9 cellular contexts compared by ENCODE assay signal in genomic region chr20:3766832-3767433, GRCh38. TPM values are rescaled to one million over a fixed set of nuclear protein-coding genes. Genes with fewer than 3 reads are reported as not detected.
A peak's percentile ranks its signal among the peaks of the same experiment; 100 is the strongest.
DNase-seq lines count a peak whose midpoint lies in the region; ATAC-seq and TF ChIP-seq lines count a peak whose summit lies in the region.
"Had no signal": no experiment of that assay in that cellular context is flagged by ENCODE, and none has a peak within 500 bp of the region (broad histone marks: within the 10 kb centered on the region; RNA-seq: fewer than 3 reads in every experiment).

No MANE protein-coding gene starts in this region.

- DNase-seq in OCI-LY7 (ENCODE audit: low spot score) (peak; percentile 26), midbrain (lab: John Stamatoyannopoulos, UW) (no peak), NCI-H1694 treated with DMSO at 0.1 percent for 48 hours (lab: John Stamatoyannopoulos, UW) (no peak)

- no peaks in the 10 kb centered on the region for H3K27me3 ChIP-seq in endocrine pancreas (ENCODE audit: control insufficient read depth, insufficient read depth, low read length)
- H3K27me3 ChIP-seq in neuron (ENCODE audit: insufficient read depth, low read length): no peaks in the 10 kb centered on the region

- H3K9ac ChIP-seq in endocrine pancreas (ENCODE audit: control insufficient read depth, insufficient read depth, low read length): peak overlapping the region; percentile 73

- TF ChIP-seq CTCF in OCI-LY7 (conservative IDR thresholded peaks at IDR 0.05; ENCODE audit: low read length): no peak

- peaks cover 25% of the 10 kb centered on the region for H3K4me1 ChIP-seq in OCI-LY7 (ENCODE audit: insufficient read depth, low read length, poor library complexity, severe bottlenecking)
- H3K4me1 ChIP-seq in endocrine pancreas (ENCODE audit: control insufficient read depth, insufficient read depth, low read length): no peaks in the 10 kb centered on the region
- H3K4me1 ChIP-seq in neuron (ENCODE audit: insufficient read depth, low read length): peaks cover 24% of the 10 kb centered on the region

- no peaks in the 10 kb centered on the region for H3K9me2 ChIP-seq in OCI-LY7 (ENCODE audit: insufficient read depth, low read length)

- no peaks in the 10 kb centered on the region for H3K9me3 ChIP-seq in OCI-LY7 (ENCODE audit: low read length)
- H3K9me3 ChIP-seq in endocrine pancreas (ENCODE audit: control insufficient read depth, low read length): no peaks in the 10 kb centered on the region
- H3K9me3 ChIP-seq in neuron (ENCODE audit: low read length): no peaks in the 10 kb centered on the region

- CTCF ChIA-PET in OCI-LY7 (lab: Charles Lee; ENCODE audit: unreplicated experiment): interaction anchor here (0.7 to 2.5 kb wide), 3 partner anchors 50 to 64 kb away, joined by 3 to 16 read pairs (median 3); no protein-coding TSS in a partner anchor

- ATAC-seq in GM18511 (IDR thresholded peaks at IDR 0.05; ENCODE audit: unreplicated experiment) (peak; percentile 6), HG03469 (IDR thresholded peaks at IDR 0.05; ENCODE audit: unreplicated experiment) (no peak), GM18907 (IDR thresholded peaks at IDR 0.05; ENCODE audit: unreplicated experiment) (no peak)

- peaks cover 9% of the 10 kb centered on the region; the same call in 1 of the 2 replicates for H3K79me2 ChIP-seq in OCI-LY7 (ENCODE audit: insufficient read depth, low read depth, low read length)

- BruUV-seq in OCI-LY7 (replicated peaks; lab: Mats Ljungman, UMichigan): TSS peak; percentile 54

- no peak overlapping the region for H3K27ac ChIP-seq in OCI-LY7 (ENCODE audit: low read depth, low read length, poor library complexity, severe bottlenecking)

- POLR2A ChIA-PET in OCI-LY7 (lab: Charles Lee): interaction anchor here (0.8 to 2.1 kb wide), 9 partner anchors 8 to 305 kb away, joined by 3 to 11 read pairs (median 4); partner anchors contain the start of genes AP5S1 and SPEF1

- no peaks in the 10 kb centered on the region for H4K20me1 ChIP-seq in OCI-LY7 (ENCODE audit: insufficient read depth, low read length)

- peak overlapping the region; percentile 97 for H3K4me2 ChIP-seq in OCI-LY7 (ENCODE audit: low read length)

- intact Hi-C loops in OCI-LY7 (cut with micrococcal nuclease; ENCODE audit: unreplicated experiment): loop anchor here (5.0 kb wide), 1 partner anchor 205 kb away; no protein-coding TSS in a partner anchor

- H3K36me3 ChIP-seq in OCI-LY7 (ENCODE audit: insufficient read depth, low read length) (0 out of 2 replicates have a peak, but pooled peaks cover 1% of the 10 kb centered on the region), endocrine pancreas (ENCODE audit: control insufficient read depth, insufficient read depth, low read length) (no peaks in the 10 kb centered on the region), neuron (ENCODE audit: insufficient read depth, low read length) (no peaks in the 10 kb centered on the region)

- peak overlapping the region; percentile 84 for H3K4me3 ChIP-seq in OCI-LY7 (ENCODE audit: low read depth, low read length, poor library complexity, severe bottlenecking)
- H3K4me3 ChIP-seq in endocrine pancreas (ENCODE audit: control insufficient read depth, insufficient read depth, low read length): no peak overlapping the region
- peak overlapping the region; percentile 91 for H3K4me3 ChIP-seq in neuron (ENCODE audit: low read length)

- peak overlapping the region; percentile 68; the same call in 1 of the 2 replicates for H2AFZ ChIP-seq in OCI-LY7 (ENCODE audit: low read length)
- H2AFZ ChIP-seq in neuron (ENCODE audit: low read depth, low read length): peak overlapping the region; percentile 92

RNA-seq across cellular contexts. Expression of gene ADISSP, which starts 0.6 kb away (rescaled TPM):
- 62.1 and 66.7 TPM in 2 replicates for total RNA-seq in OCI-LY7 (2014; rRNA removed; shearing (Covaris generic))
- 58.7 and 64.4 TPM in 2 replicates for total RNA-seq in OCI-LY7 (2022)

RNA-seq across cellular contexts. Expression of gene SPEF1, which starts 14.3 kb away (rescaled TPM):
- 0.09 and 0.10 TPM in 2 replicates for total RNA-seq in OCI-LY7 (2014; rRNA removed; shearing (Covaris generic))
- 0.27 TPM in 1 of 2 replicates, not detected in the other for total RNA-seq in OCI-LY7 (2022)

RNA-seq across cellular contexts. Expression of gene CENPB, which starts 19.6 kb away (rescaled TPM):
- total RNA-seq in OCI-LY7 (2014; rRNA removed; shearing (Covaris generic)): 32.5 and 39.1 TPM in 2 replicates
- total RNA-seq in OCI-LY7 (2022): 31.2 and 34.8 TPM in 2 replicates

RNA-seq across cellular contexts. Expression of gene CDC25B, which starts 29.2 kb away (rescaled TPM):
- 86.1 and 89.2 TPM in 2 replicates for total RNA-seq in OCI-LY7 (2014; rRNA removed; shearing (Covaris generic))
- 119 and 147 TPM in 2 replicates for total RNA-seq in OCI-LY7 (2022)

RNA-seq across cellular contexts. Expression of gene HSPA12B, which starts 34.4 kb away (rescaled TPM):
- total RNA-seq in OCI-LY7 (2014; rRNA removed; shearing (Covaris generic)): not detected in 2 replicates
- not detected in 2 replicates for total RNA-seq in OCI-LY7 (2022)
- total RNA-seq: activated CD8-positive, alpha-beta memory T cell treated with anti-CD3 and anti-CD28 coated beads for 36 hours had no signal
